ENCODE assay signal across 1 cellular context in the genomic region with DNA sequence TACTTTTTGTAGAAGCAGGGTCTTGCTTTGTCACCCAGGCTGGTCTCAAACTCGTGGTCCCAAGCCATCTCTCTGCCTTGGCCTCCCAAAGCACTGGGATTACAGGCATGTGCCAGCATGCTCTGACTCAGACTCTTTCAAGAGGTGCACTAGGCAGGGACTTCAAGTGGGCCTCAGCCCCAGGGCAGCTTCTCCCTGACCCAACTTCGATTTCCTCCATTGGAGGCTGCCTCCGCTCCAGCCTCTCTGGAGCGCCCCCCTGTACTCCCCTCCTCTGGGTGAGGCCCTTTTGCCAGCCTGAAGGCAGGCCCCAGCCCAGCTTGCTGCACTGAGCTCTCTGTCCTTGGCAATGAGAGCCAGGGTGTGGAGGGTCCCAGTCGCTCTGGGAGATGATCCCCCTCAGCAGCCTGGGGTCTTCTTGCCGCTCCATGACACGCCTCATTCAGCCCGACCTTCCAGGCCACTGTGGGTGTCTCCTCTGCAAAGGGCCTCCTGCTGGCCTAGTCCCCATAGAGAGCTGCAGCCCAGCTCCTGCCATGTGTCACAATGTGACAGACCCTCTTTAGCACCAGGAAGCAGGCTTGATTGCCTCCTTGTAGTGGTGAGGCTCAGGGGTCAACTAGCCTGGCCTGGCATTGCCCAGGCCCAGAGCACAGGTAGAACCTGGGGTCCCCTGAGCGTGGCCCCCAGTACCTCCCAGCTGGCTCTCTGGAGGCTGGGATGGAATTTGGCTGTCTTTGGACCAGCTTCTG.
TF ChIP-seq lines count a peak whose summit lies in the region.

No MANE protein-coding gene starts in this region.

TF ChIP-seq in HepG2, 621 proteins besides CTCF, POLR2A, EP300 and RAD21:
- TF ChIP-seq, protein P1, sequence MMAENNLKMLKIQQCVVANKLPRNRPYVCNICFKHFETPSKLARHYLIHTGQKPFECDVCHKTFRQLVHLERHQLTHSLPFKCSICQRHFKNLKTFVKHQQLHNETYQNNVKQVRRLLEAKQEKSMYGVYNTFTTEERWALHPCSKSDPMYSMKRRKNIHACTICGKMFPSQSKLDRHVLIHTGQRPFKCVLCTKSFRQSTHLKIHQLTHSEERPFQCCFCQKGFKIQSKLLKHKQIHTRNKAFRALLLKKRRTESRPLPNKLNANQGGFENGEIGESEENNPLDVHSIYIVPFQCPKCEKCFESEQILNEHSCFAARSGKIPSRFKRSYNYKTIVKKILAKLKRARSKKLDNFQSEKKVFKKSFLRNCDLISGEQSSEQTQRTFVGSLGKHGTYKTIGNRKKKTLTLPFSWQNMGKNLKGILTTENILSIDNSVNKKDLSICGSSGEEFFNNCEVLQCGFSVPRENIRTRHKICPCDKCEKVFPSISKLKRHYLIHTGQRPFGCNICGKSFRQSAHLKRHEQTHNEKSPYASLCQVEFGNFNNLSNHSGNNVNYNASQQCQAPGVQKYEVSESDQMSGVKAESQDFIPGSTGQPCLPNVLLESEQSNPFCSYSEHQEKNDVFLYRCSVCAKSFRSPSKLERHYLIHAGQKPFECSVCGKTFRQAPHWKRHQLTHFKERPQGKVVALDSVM (CRISPR knock-in tag; IDR thresholded peaks at IDR 0.05), result peak; percentile 21; the same call in 1 of the 2 replicates
- no peak for TF ChIP-seq ZBTB20 (CRISPR knock-in tag; IDR thresholded peaks at IDR 0.05; ENCODE audit: borderline replicate concordance, low read depth)
